10 cellular contexts compared by ENCODE assay signal in genomic region chr6:158170656-158171081, GRCh38. TPM values are rescaled to one million over a fixed set of nuclear protein-coding genes. Genes with fewer than 3 reads are reported as not detected.
A peak's percentile ranks its signal among the peaks of the same experiment; 100 is the strongest.
DNase-seq lines count a peak whose midpoint lies in the region; ATAC-seq lines count a peak whose summit lies in the region.
"Had no signal": no experiment of that assay in that cellular context is flagged by ENCODE, and none has a peak within 500 bp of the region (broad histone marks: within the 10 kb centered on the region; RNA-seq: fewer than 3 reads in every experiment).

No MANE protein-coding gene starts in this region.

- DNase-seq in AG20443 (ENCODE audit: low spot score) (peak; percentile 56), RKO (ENCODE audit: low spot score) (peak; percentile 44), non-pigmented ciliary epithelial cell (ENCODE audit: low read depth) (peak; percentile 58)
- DNase-seq: NCI-H2227 treated with DMSO at 0.1 percent for 48 hours had no signal

- WGBS in ectodermal cell, 2 experiments: 84 to 96% methylated on average over 3 of the region's 3 CpGs

- H3K4me1 ChIP-seq in ectodermal cell (ENCODE audit: control insufficient read depth, insufficient read depth, low read length): no peaks in the 10 kb centered on the region

- no peak overlapping the region for H3K4me3 ChIP-seq in ectodermal cell (ENCODE audit: insufficient read depth, low read depth, low read length)

- H3K27me3 ChIP-seq in ectodermal cell (ENCODE audit: control insufficient read depth, insufficient read depth, low read length, poor library complexity, severe bottlenecking): peaks cover 5% of the 10 kb centered on the region

- no peaks in the 10 kb centered on the region for H3K36me3 ChIP-seq in ectodermal cell (ENCODE audit: control insufficient read depth, insufficient read depth, low read length)

- peak overlapping the region; percentile 28 for H3K27ac ChIP-seq in ectodermal cell (ENCODE audit: insufficient read depth, low read depth, low read length, poor library complexity, severe bottlenecking)

- no peaks in the 10 kb centered on the region for H3K9me3 ChIP-seq in ectodermal cell (ENCODE audit: control insufficient read depth, low read length)

- ATAC-seq in HG03469 (IDR thresholded peaks at IDR 0.05; ENCODE audit: unreplicated experiment) (no peak), GM21529 (IDR thresholded peaks at IDR 0.05; ENCODE audit: unreplicated experiment) (no peak), HG03342 (IDR thresholded peaks at IDR 0.05; ENCODE audit: unreplicated experiment) (no peak), GM21423 (IDR thresholded peaks at IDR 0.05; ENCODE audit: unreplicated experiment) (no peak)
- ATAC-seq: left lobe of liver had no signal

RNA-seq across cellular contexts. Expression of gene GTF2H5, which starts 2.5 kb away (rescaled TPM):
- polyA plus RNA-seq in ectodermal cell (2013, experiment 1 of 4): 39.4 TPM
- polyA plus RNA-seq in ectodermal cell (2013, experiment 2 of 4): 41.6 TPM
- polyA plus RNA-seq in ectodermal cell (2013, experiment 3 of 4): 27.1 TPM
- polyA plus RNA-seq in ectodermal cell (2013, experiment 4 of 4): 32.4 TPM

RNA-seq across cellular contexts. Expression of gene SERAC1, which starts 2.6 kb away (rescaled TPM):
- polyA plus RNA-seq in ectodermal cell (2013, experiment 1 of 4): 16.0 TPM
- polyA plus RNA-seq in ectodermal cell (2013, experiment 2 of 4): 20.5 TPM
- 13.5 TPM for polyA plus RNA-seq in ectodermal cell (2013, experiment 3 of 4)
- 15.6 TPM for polyA plus RNA-seq in ectodermal cell (2013, experiment 4 of 4)
